8 cellular contexts compared by ENCODE assay signal in the genomic region with DNA sequence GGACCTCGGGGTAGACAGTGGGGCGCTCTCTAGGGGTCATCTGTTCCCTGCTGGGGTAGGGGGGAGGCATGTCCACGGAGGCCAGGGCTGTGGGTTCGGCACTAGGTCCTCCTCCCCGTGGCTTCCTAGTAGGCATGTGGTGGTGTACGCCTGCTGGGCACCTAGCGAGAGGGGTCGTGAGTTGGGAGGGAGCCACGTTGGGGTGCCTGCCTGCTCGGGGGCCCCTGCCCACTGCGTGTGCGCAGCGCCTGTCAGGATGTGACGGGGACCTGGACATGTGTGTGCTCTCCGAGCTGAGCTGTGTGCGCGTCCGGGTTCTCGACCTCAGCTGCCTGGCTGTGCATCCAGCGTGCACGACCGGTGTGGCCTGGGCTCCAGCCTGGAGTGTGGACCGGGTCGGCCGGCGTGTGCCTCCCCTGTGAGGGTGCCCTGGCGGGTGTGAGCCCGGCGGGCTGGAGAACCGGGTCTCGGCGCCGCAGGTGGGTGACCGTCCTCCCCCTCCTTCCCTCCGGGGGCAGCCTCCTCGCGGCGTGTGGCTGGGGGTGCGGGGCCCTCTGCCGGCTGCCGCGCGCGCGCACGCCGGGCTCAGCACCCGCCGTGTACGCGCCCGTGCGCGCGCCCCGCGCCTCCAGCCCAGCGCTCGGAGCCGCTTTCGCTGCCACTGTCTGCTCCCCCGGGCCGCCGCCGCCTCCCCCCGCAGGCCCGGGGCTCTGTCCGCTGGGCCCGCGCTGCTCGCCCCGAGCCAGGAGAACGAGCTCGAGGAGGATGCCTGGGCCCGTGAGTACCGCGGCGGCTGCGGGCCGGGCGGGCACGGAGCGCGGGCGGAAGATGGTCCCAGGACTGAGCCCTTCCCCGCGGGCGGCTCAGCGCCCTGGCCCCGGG. TPM values are rescaled to one million over a fixed set of nuclear protein-coding genes. Genes with fewer than 3 reads are reported as not detected.
DNase-seq lines count a peak whose midpoint lies in the region; ATAC-seq, FAIRE-seq and TF ChIP-seq lines count a peak whose summit lies in the region.

A gene with protein sequence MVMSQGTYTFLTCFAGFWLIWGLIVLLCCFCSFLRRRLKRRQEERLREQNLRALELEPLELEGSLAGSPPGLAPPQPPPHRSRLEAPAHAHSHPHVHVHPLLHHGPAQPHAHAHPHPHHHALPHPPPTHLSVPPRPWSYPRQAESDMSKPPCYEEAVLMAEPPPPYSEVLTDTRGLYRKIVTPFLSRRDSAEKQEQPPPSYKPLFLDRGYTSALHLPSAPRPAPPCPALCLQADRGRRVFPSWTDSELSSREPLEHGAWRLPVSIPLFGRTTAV (plus strand): TSS at position 631 of the 882 bp plus-strand sequence. CDS start 8,254 bp downstream, outside the sequence.

- H3K27me3 Mint-ChIP-seq in activated CD8-positive, alpha-beta T cell treated with anti-CD3 and anti-CD28 coated beads, Interleukin-2, amount 10 ng/mL, durations not matched to agents 7 days and 5 days (ENCODE audit: low read depth) = peaks cover 6% of the 10 kb centered on the region

- peaks cover 0 to 13% (median 5%) of the 10 kb centered on the region in 4 experiments; a peak in 5 of 7 replicates for H3K27me3 ChIP-seq in H1 (replicated peaks in 1 of 4; ENCODE audit: control insufficient read depth in 3 of 4, extremely low read depth in 1 of 4, insufficient read depth in 3 of 4, low read length in 3 of 4)
- H3K27me3 ChIP-seq in mesenchymal stem cell (ENCODE audit: control insufficient read depth in 1 of 2, insufficient read depth in 1 of 2, low read length in 2 of 2) = peaks cover 0 to 10% of the 10 kb centered on the region in 2 experiments

- peak within 1 kb of the TSS; percentile 30 for H2BK120ac ChIP-seq in H1 (replicated peaks; ENCODE audit: low read depth, low read length)
- peak within 1 kb of the TSS; percentile 46 for H2BK120ac ChIP-seq in mesenchymal stem cell (ENCODE audit: low read depth, low read length)

- H4K91ac ChIP-seq in H1 (replicated peaks; ENCODE audit: insufficient read length, low read length) (peak within 1 kb of the TSS; percentile 99), mesenchymal stem cell (ENCODE audit: low read length) (peak within 1 kb of the TSS; percentile 79)

- TF ChIP-seq POLR2A in H1 (IDR thresholded peaks at IDR 0.05; ENCODE audit: control extremely low read depth in 1 of 2, low read depth in 2 of 2, low read length in 2 of 2) = peak in 1 of 2 experiments; percentile 75; a peak in 2 of 3 replicates

- peak within 1 kb of the TSS; percentile 88; the same call in 1 of the 2 replicates for H2BK15ac ChIP-seq in H1 (ENCODE audit: low read length)
- H2BK15ac ChIP-seq in mesenchymal stem cell (ENCODE audit: low read depth, poor library complexity, severe bottlenecking) = peak within 1 kb of the TSS; percentile 52

- H3K18ac ChIP-seq in H1 (ENCODE audit: extremely low read depth, low read length) = peak within 1 kb of the TSS; percentile 93
- H3K18ac ChIP-seq in mesenchymal stem cell (ENCODE audit: low read depth in 1 of 2, low read length in 2 of 2) = peak within 1 kb of the TSS; percentile 78 to 88

- no peak within 1 kb of the TSS for H3K23ac ChIP-seq in H1 (ENCODE audit: insufficient read length)
- no peak within 1 kb of the TSS for H3K23ac ChIP-seq in mesenchymal stem cell (ENCODE audit: low read length in 2 of 2)

- DNase-seq in AG09309 (ENCODE audit: low read depth) (no peak), NCI-H526 treated with DMSO at 0.1 percent for 48 hours (lab: John Stamatoyannopoulos, UW) (peak; percentile 26), H1 (ENCODE audit: low read depth in 1 of 2, low spot score in 2 of 2) (peak in 1 of 2 experiments; percentile 81), mesenchymal stem cell (peak; percentile 67)
- peak; percentile 79 for DNase-seq in activated CD8-positive, alpha-beta T cell treated with anti-CD3 and anti-CD28 coated beads, Interleukin-2, amount 10 ng/mL, durations not matched to agents 7 days and 5 days
- DNase-seq in stimulated activated CD8-positive, alpha-beta memory T cell treated with anti-CD3 and anti-CD28 coated beads, Interleukin-4, amount 100 ng/mL, for 48 hours = peak; percentile 81

- peak within 1 kb of the TSS; percentile 65 for H3K27ac Mint-ChIP-seq in activated CD8-positive, alpha-beta T cell treated with anti-CD3 and anti-CD28 coated beads, Interleukin-2, amount 10 ng/mL, durations not matched to agents 7 days and 5 days

- H3K4me1 ChIP-seq in H1 (replicated peaks in 1 of 4; ENCODE audit: control insufficient read depth in 3 of 4, insufficient read depth in 4 of 4, low read length in 3 of 4) = peaks cover 0 to 30% (median 15%) of the 10 kb centered on the region in 4 experiments; a peak in 6 of 7 replicates
- H3K4me1 ChIP-seq in mesenchymal stem cell (ENCODE audit: control insufficient read depth, insufficient read depth, low read depth, low read length) = peaks cover 31% of the 10 kb centered on the region

- no peaks in the 10 kb centered on the region for H3K79me2 ChIP-seq in H1 (ENCODE audit: control insufficient read depth in 1 of 2, insufficient read depth in 2 of 2, low read length in 2 of 2)

- no peak within 1 kb of the TSS for H2BK20ac ChIP-seq in H1 (ENCODE audit: low read length)

- no peak within 1 kb of the TSS for H3K56ac ChIP-seq in H1 (replicated peaks; ENCODE audit: insufficient read length, low read depth, low read length)

- peaks cover 43% of the 10 kb centered on the region for H3K4me1 Mint-ChIP-seq in activated CD8-positive, alpha-beta T cell treated with anti-CD3 and anti-CD28 coated beads, Interleukin-2, amount 10 ng/mL, durations not matched to agents 7 days and 5 days (ENCODE audit: low read depth)

- H3K4me3 ChIP-seq in AG09309 (ENCODE audit: control insufficient read depth, low read depth, low read length) = peak within 1 kb of the TSS; percentile 63
- peak within 1 kb of the TSS; percentile 46 to 74 (median 64) for H3K4me3 ChIP-seq in H1 (ENCODE audit: extremely low read depth in 1 of 4, insufficient read depth in 2 of 4, low read depth in 3 of 4, low read length in 4 of 4)
- H3K4me3 ChIP-seq in mesenchymal stem cell (ENCODE audit: insufficient read depth in 1 of 2, low read depth in 1 of 2, low read length in 2 of 2) = peak within 1 kb of the TSS; percentile 80 to 88

- H3K9ac ChIP-seq in H1 (replicated peaks in 1 of 4; ENCODE audit: extremely low read depth in 1 of 4, low read depth in 3 of 4, low read length in 3 of 4) = peak within 1 kb of the TSS; percentile 7 to 76 (median 72); a peak in 6 of 7 replicates
- peak within 1 kb of the TSS; percentile 71 for H3K9ac ChIP-seq in mesenchymal stem cell (ENCODE audit: low read length)

- H3K36me3 Mint-ChIP-seq in activated CD8-positive, alpha-beta T cell treated with anti-CD3 and anti-CD28 coated beads, Interleukin-2, amount 10 ng/mL, durations not matched to agents 7 days and 5 days (ENCODE audit: low read depth) = peaks cover 18% of the 10 kb centered on the region

- peak within 1 kb of the TSS; percentile 45; the same call in 1 of the 2 replicates for H2BK12ac ChIP-seq in H1 (ENCODE audit: low read depth, low read length)
- H2BK12ac ChIP-seq in mesenchymal stem cell (ENCODE audit: low read length in 2 of 2) = peak within 1 kb of the TSS in 1 of 2 experiments; percentile 75

- H3K79me1 ChIP-seq in H1 (ENCODE audit: low read depth, low read length) = no peaks in the 10 kb centered on the region; the same call in none of the 2 replicates
- peaks cover 7% of the 10 kb centered on the region for H3K79me1 ChIP-seq in mesenchymal stem cell (replicated peaks; ENCODE audit: low read length, poor library complexity, severe bottlenecking)

- H4K8ac ChIP-seq in H1 (ENCODE audit: extremely low read depth, insufficient read depth, low read length) (peak within 1 kb of the TSS; percentile 87), mesenchymal stem cell (ENCODE audit: low read length) (peak within 1 kb of the TSS; percentile 92)

- TF ChIP-seq RAD21 in H1 (IDR thresholded peaks at IDR 0.05 in 1 of 2, conservative IDR thresholded peaks at IDR 0.05 in 1 of 2; ENCODE audit: low read depth in 2 of 2, low read length in 2 of 2) = no peak

- ATAC-seq in GM18519 (IDR thresholded peaks at IDR 0.05; ENCODE audit: low FRiP score, unreplicated experiment) (peak; percentile 33), HG03064 (IDR thresholded peaks at IDR 0.05; ENCODE audit: low read depth, unreplicated experiment) (peak; percentile 49)
- ATAC-seq in activated CD8-positive, alpha-beta T cell treated with anti-CD3 and anti-CD28 coated beads, Interleukin-2, amount 10 ng/mL, durations not matched to agents 7 days and 5 days = peak; percentile 74

- H3K9me3 ChIP-seq in H1 (ENCODE audit: insufficient read depth in 2 of 2, low read depth in 1 of 2, low read length in 1 of 2) = no peaks in the 10 kb centered on the region
- no peaks in the 10 kb centered on the region for H3K9me3 ChIP-seq in mesenchymal stem cell (ENCODE audit: control insufficient read depth, low read length)

- WGBS in H1 (ENCODE audit: extremely low coverage in 1 of 2, insufficient coverage in 1 of 2, insufficient read length in 1 of 2, insufficient replicate concordance in 2 of 2, low coverage in 1 of 2, low lambda C conversion rate in 2 of 2, missing lambda C conversion rate in 1 of 2), 2 experiments = 8% methylated on average over 49 of the region's 90 CpGs; no CpG with 5 or more reads in 1 of the 2 experiments
- 11% methylated on average over 41 of the region's 90 CpGs for WGBS in mesenchymal stem cell

- H3K4me2 ChIP-seq in H1 (ENCODE audit: insufficient read depth in 1 of 2, low read depth in 2 of 2, low read length in 2 of 2) (peak within 1 kb of the TSS; percentile 89 to 93), mesenchymal stem cell (ENCODE audit: low read length, poor library complexity, severe bottlenecking) (peak within 1 kb of the TSS; percentile 82)

- peak within 1 kb of the TSS; percentile 68; the same call in 1 of the 2 replicates for H2BK5ac ChIP-seq in H1 (ENCODE audit: low read depth, low read length)
- H2BK5ac ChIP-seq in mesenchymal stem cell (ENCODE audit: low read depth, low read length, poor library complexity, severe bottlenecking) = no peak within 1 kb of the TSS

- H4K20me1 ChIP-seq in H1 (replicated peaks in 1 of 2; ENCODE audit: control insufficient read depth in 1 of 2, insufficient read depth in 2 of 2, low read length in 2 of 2) = peaks cover 0 to 7% of the 10 kb centered on the region in 2 experiments

- H3K9me3 Mint-ChIP-seq in activated CD8-positive, alpha-beta T cell treated with anti-CD3 and anti-CD28 coated beads, Interleukin-2, amount 10 ng/mL, durations not matched to agents 7 days and 5 days (ENCODE audit: insufficient read depth) = no peaks in the 10 kb centered on the region

- H3K4ac ChIP-seq in H1 (replicated peaks; ENCODE audit: insufficient read length, low read depth, low read length) (peak within 1 kb of the TSS; percentile 87), mesenchymal stem cell (ENCODE audit: low read depth in 1 of 2, low read length in 2 of 2) (peak within 1 kb of the TSS; percentile 52)

- H3K4me3 Mint-ChIP-seq in activated CD8-positive, alpha-beta T cell treated with anti-CD3 and anti-CD28 coated beads, Interleukin-2, amount 10 ng/mL, durations not matched to agents 7 days and 5 days = peak within 1 kb of the TSS; percentile 70

- peak within 1 kb of the TSS; percentile 93 for H4K5ac ChIP-seq in H1 (ENCODE audit: insufficient read length, low read depth, low read length)

- no peak for TF ChIP-seq EP300 in H1 (IDR thresholded peaks at IDR 0.05; ENCODE audit: borderline replicate concordance in 1 of 2, low read depth in 2 of 2, low read length in 2 of 2)

- H3K14ac ChIP-seq in H1 (ENCODE audit: insufficient read length) (no peak within 1 kb of the TSS), mesenchymal stem cell (ENCODE audit: low read length in 2 of 2) (peak within 1 kb of the TSS in 1 of 2 experiments; percentile 96)

- H3K27ac ChIP-seq in H1 (ENCODE audit: low read depth, low read length) (peak within 1 kb of the TSS; percentile 59), mesenchymal stem cell (ENCODE audit: low read length, poor library complexity, severe bottlenecking) (peak within 1 kb of the TSS; percentile 81)

- TF ChIP-seq CTCF in AG09309 (IDR thresholded peaks at IDR 0.05; ENCODE audit: control insufficient read depth, insufficient read depth, low read depth, low read length, missing control alignments) (no peak), H1 (IDR thresholded peaks at IDR 0.05; ENCODE audit: control extremely low read depth in 1 of 3, insufficient read depth in 1 of 3, low read depth in 1 of 3, low read length in 3 of 3) (no peak)

- FAIRE-seq in H1 (lab: Jason Lieb, UNC) = no peak

- POLR2A ChIA-PET in activated CD8-positive, alpha-beta T cell treated with anti-CD3 and anti-CD28 coated beads, Interleukin-2, amount 10 ng/mL, durations not matched to agents 7 days and 5 days (lab: Charles Lee) = interaction anchor here (0.6 to 19.4 kb wide), 13 partner anchors 8 to 140 kb away, joined by 3 to 245 read pairs (median 6); partner anchors contain the start of gene GRK6
- POLR2A ChIA-PET in H1 (lab: Charles Lee; ENCODE audit: partially characterized antibody) = interaction anchor here (0.6 to 67.5 kb wide), 17 partner anchors 10 to 142 kb away, joined by 3 to 3349 read pairs (median 8); partner anchors contain the start of genes DBN1, DOK3, F12 and GRK6

- H3K36me3 ChIP-seq in H1 (ENCODE audit: control insufficient read depth in 2 of 4, insufficient read depth in 4 of 4, low read length in 3 of 4) (peaks cover under 1 to 4% (median under 1%) of the 10 kb centered on the region in 4 experiments; a peak in 2 of 8 replicates), mesenchymal stem cell (ENCODE audit: control insufficient read depth in 1 of 2, insufficient read depth in 2 of 2, low read depth in 1 of 2, low read length in 2 of 2) (peaks cover 10 to 40% of the 10 kb centered on the region in 2 experiments)

- H3K23me2 ChIP-seq in H1 (ENCODE audit: low read depth, low read length) = peaks cover 9% of the 10 kb centered on the region

- H2AK5ac ChIP-seq in H1 (ENCODE audit: low read depth, low read length) (no peak within 1 kb of the TSS), mesenchymal stem cell (ENCODE audit: low read length, severe bottlenecking) (peak within 1 kb of the TSS; percentile 67)

- H2AFZ ChIP-seq in H1 (ENCODE audit: low read length) (0 out of 2 replicates have a peak within 1 kb of the TSS, but pooled peaks have one; percentile 14), mesenchymal stem cell (ENCODE audit: low read depth, low read length) (peak within 1 kb of the TSS; percentile 80)

- CTCF ChIA-PET in activated CD8-positive, alpha-beta T cell treated with anti-CD3 and anti-CD28 coated beads, Interleukin-2, amount 10 ng/mL, durations not matched to agents 7 days and 5 days (lab: Charles Lee) = interaction anchor here (0.7 to 9.0 kb wide), 12 partner anchors 8 to 137 kb away, joined by 3 to 177 read pairs (median 5); no protein-coding TSS in a partner anchor
- CTCF ChIA-PET in H1 (lab: Charles Lee; ENCODE audit: partially characterized antibody) = interaction anchor here (0.6 to 23.6 kb wide), 11 partner anchors 7 to 138 kb away, joined by 3 to 430 read pairs (median 5); partner anchors contain the start of genes F12, PDLIM7, PFN3 and SLC34A1

RNA-seq across cellular contexts. Expression of the gene that starts here (rescaled TPM):
- 10 to 100 TPM in 1 of 2 experiments, 1 to 10 TPM in 1; 9.8 to 11.6 TPM for total RNA-seq in activated CD8-positive, alpha-beta T cell treated with anti-CD3 and anti-CD28 coated beads, Interleukin-2, amount 10 ng/mL, durations not matched to agents 7 days and 5 days
- 8.0 and 8.6 TPM in 2 replicates for total RNA-seq in H1 (2021; fragmentation: NEBNext Ultra II Directional; extraction: Animal tissue kit (Norgen Biotek cat#: 25700))
- 11.8 and 23.1 TPM in 2 replicates for polyA plus RNA-seq in H1 (2011; rRNA removed)
- polyA plus RNA-seq in H1 (2011; cell fraction: cytosol; rRNA removed) = 11.7 TPM
- 12.5 TPM for polyA plus RNA-seq in H1 (2011; cell fraction: nucleus; rRNA removed)
- polyA plus RNA-seq in H1 (2012, experiment 1 of 2) = 0.79 to 4.9 TPM (median 4.9 TPM) in 4 replicates
- 2.8 TPM for polyA plus RNA-seq in H1 (2012, experiment 2 of 2)
- polyA plus RNA-seq in H1 (2013, experiment 1 of 2) = 5.2 TPM
- 4.9 TPM for polyA plus RNA-seq in H1 (2013, experiment 2 of 2)
- polyA minus RNA-seq in H1 (2011; rRNA and poly(A)+ RNA removed) = 0.12 and 0.13 TPM in 2 replicates
- polyA minus RNA-seq in H1 (2011; cell fraction: cytosol; rRNA and poly(A)+ RNA removed) = 5.2 TPM
- 7.5 TPM for polyA minus RNA-seq in H1 (2011; cell fraction: nucleus; rRNA and poly(A)+ RNA removed)
- 8.6 TPM for polyA plus RNA-seq in mesenchymal stem cell (2013, experiment 1 of 2)
- 7.8 TPM for polyA plus RNA-seq in mesenchymal stem cell (2013, experiment 2 of 2)
